20 cellular contexts compared by ENCODE assay signal in the genomic region with DNA sequence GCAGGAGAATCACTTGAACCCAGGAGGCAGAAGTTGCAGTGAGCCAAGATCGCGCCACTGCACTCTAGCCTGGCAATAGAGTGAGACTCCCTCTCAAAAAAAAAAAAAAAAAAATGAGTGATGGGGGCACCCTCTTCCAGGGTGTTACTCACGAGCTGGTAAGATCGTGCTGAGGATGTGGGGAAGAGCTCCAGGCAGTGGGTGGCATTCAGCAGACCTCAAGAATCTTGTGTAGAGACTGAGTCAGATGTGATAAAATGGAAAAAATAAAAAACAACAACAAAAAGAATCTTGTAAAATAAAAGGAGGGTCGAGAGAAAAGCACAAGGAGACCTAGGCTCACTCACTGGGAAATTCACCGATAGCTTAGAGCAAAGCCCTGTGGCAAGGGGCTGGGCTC. TPM values are rescaled to one million over a fixed set of nuclear protein-coding genes. Genes with fewer than 3 reads are reported as not detected.
A peak's percentile ranks its signal among the peaks of the same experiment; 100 is the strongest.
DNase-seq lines count a peak whose midpoint lies in the region.
"Had no signal": no experiment of that assay in that cellular context is flagged by ENCODE, and none has a peak within 500 bp of the region (broad histone marks: within the 10 kb centered on the region; RNA-seq: fewer than 3 reads in every experiment).

No MANE protein-coding gene starts in this region.

- no peak overlapping the region for H3K9ac ChIP-seq in skeletal muscle satellite cell (ENCODE audit: low read depth, low read length)

- H3K4me2 ChIP-seq in skeletal muscle satellite cell (ENCODE audit: low read length): peak overlapping the region; percentile 34

- no peaks in the 10 kb centered on the region for H3K9me3 ChIP-seq in skeletal muscle satellite cell (replicated peaks; ENCODE audit: low read length)
- H3K9me3 ChIP-seq: ascending aorta, BE2C, gastroesophageal sphincter, pancreas had no signal

- H3K4me3 ChIP-seq in skeletal muscle satellite cell (ENCODE audit: low read length): no peak overlapping the region
- H3K4me3 ChIP-seq: ascending aorta, gastroesophageal sphincter, pancreas had no signal

- no peaks in the 10 kb centered on the region for H3K27me3 Mint-ChIP-seq in activated T-helper 1 cell treated with anti-CD3 and anti-CD28 coated beads, Interleukin-12 subunit alpha, Interleukin-12 subunit beta, Interleukin-2, Interleukin-4 antibody, amounts not matched to agents 30 ng/mL and 10 ng/mL and 1 ng/mL, durations not matched to agents 14 hours and 24 hours and 36 hours (ENCODE audit: insufficient read depth)

- intact Hi-C loops in activated T-helper 1 cell treated with anti-CD3 and anti-CD28 coated beads, Interleukin-12 subunit alpha, Interleukin-12 subunit beta, Interleukin-2, Interleukin-4 antibody, amounts not matched to agents 30 ng/mL and 10 ng/mL and 1 ng/mL, durations not matched to agents 14 hours and 24 hours and 36 hours (cut with micrococcal nuclease): no loop called here

- H3K36me3 ChIP-seq in skeletal muscle satellite cell (ENCODE audit: insufficient read depth, low read length): peaks cover 8% of the 10 kb centered on the region
- H3K36me3 ChIP-seq: ascending aorta, BE2C, gastroesophageal sphincter, pancreas had no signal

- DNase-seq in GM04503 (ENCODE audit: low read depth): peak; percentile 37
- DNase-seq in T1000 (lab: John Stamatoyannopoulos, UW): peak; percentile 56
- peak; percentile 60 for DNase-seq in glomerular visceral epithelial cell (ENCODE audit: extremely low spot score)
- no peak for DNase-seq in nucleus accumbens (lab: John Stamatoyannopoulos, UW)
- DNase-seq in activated T-helper 1 cell treated with anti-CD3 and anti-CD28 coated beads, Interleukin-12 subunit alpha, Interleukin-12 subunit beta, Interleukin-2, Interleukin-4 antibody, amounts not matched to agents 30 ng/mL and 10 ng/mL and 1 ng/mL, durations not matched to agents 14 hours and 24 hours and 36 hours (ENCODE audit: low spot score): no peak
- DNase-seq in NCI-H345 treated with DMSO at 0.1 percent for 48 hours (lab: John Stamatoyannopoulos, UW; ENCODE audit: unreplicated experiment): no peak
- DNase-seq: activated CD4-positive, alpha-beta T cell treated with anti-CD3 and anti-CD28 coated beads, Interleukin-2, amount 50 U/mL, for 1 hour; activated naive CD4-positive, alpha-beta T cell; BE2C; cortex of kidney; GDM1; NCI-H187 treated with DMSO at 0.1 percent for 48 hours; NCI-H446; NK-92 treated with Interleukin-12 subunit alpha and Interleukin-12 subunit beta, amount 100 ng/mL, for 24 hours; SW 1271 had no signal

- no peaks in the 10 kb centered on the region for H3K4me1 Mint-ChIP-seq in activated T-helper 1 cell treated with anti-CD3 and anti-CD28 coated beads, Interleukin-12 subunit alpha, Interleukin-12 subunit beta, Interleukin-2, Interleukin-4 antibody, amounts not matched to agents 30 ng/mL and 10 ng/mL and 1 ng/mL, durations not matched to agents 14 hours and 24 hours and 36 hours (ENCODE audit: low read depth)

- H3K9me3 Mint-ChIP-seq in activated T-helper 1 cell treated with anti-CD3 and anti-CD28 coated beads, Interleukin-12 subunit alpha, Interleukin-12 subunit beta, Interleukin-2, Interleukin-4 antibody, amounts not matched to agents 30 ng/mL and 10 ng/mL and 1 ng/mL, durations not matched to agents 14 hours and 24 hours and 36 hours: no peaks in the 10 kb centered on the region

- peaks cover 36% of the 10 kb centered on the region for H3K4me1 ChIP-seq in skeletal muscle satellite cell (ENCODE audit: control insufficient read depth, insufficient read depth, low read length)
- H3K4me1 ChIP-seq: ascending aorta, BE2C had no signal

- H3K36me3 Mint-ChIP-seq in activated T-helper 1 cell treated with anti-CD3 and anti-CD28 coated beads, Interleukin-12 subunit alpha, Interleukin-12 subunit beta, Interleukin-2, Interleukin-4 antibody, amounts not matched to agents 30 ng/mL and 10 ng/mL and 1 ng/mL, durations not matched to agents 14 hours and 24 hours and 36 hours (ENCODE audit: low read depth): no peaks in the 10 kb centered on the region

- H3K4me3 Mint-ChIP-seq in activated T-helper 1 cell treated with anti-CD3 and anti-CD28 coated beads, Interleukin-12 subunit alpha, Interleukin-12 subunit beta, Interleukin-2, Interleukin-4 antibody, amounts not matched to agents 30 ng/mL and 10 ng/mL and 1 ng/mL, durations not matched to agents 14 hours and 24 hours and 36 hours: no peak overlapping the region

- H3K27ac Mint-ChIP-seq in activated T-helper 1 cell treated with anti-CD3 and anti-CD28 coated beads, Interleukin-12 subunit alpha, Interleukin-12 subunit beta, Interleukin-2, Interleukin-4 antibody, amounts not matched to agents 30 ng/mL and 10 ng/mL and 1 ng/mL, durations not matched to agents 14 hours and 24 hours and 36 hours: no peak overlapping the region

- H3K27me3 ChIP-seq in skeletal muscle satellite cell (ENCODE audit: control insufficient read depth, insufficient read depth, low read length): no peaks in the 10 kb centered on the region
- H3K27me3 ChIP-seq: ascending aorta, BE2C, gastroesophageal sphincter, pancreas had no signal

RNA-seq across cellular contexts. Expression of gene EPHA2, which starts 38.5 kb away (rescaled TPM):
- 8.3 and 8.4 TPM in 2 replicates for total RNA-seq in skeletal muscle satellite cell (2012; rRNA removed)
- not detected in 2 replicates for total RNA-seq in activated T-helper 1 cell treated with anti-CD3 and anti-CD28 coated beads, Interleukin-12 subunit alpha, Interleukin-12 subunit beta, Interleukin-2, Interleukin-4 antibody, amounts not matched to agents 30 ng/mL and 10 ng/mL and 1 ng/mL, durations not matched to agents 14 hours and 24 hours and 36 hours

RNA-seq across cellular contexts. Expression of gene FAM131C, which starts 43.9 kb away (rescaled TPM):
- 0.51 TPM in 1 of 2 replicates, not detected in the other for total RNA-seq in skeletal muscle satellite cell (2012; rRNA removed)
- 0.56 and 0.57 TPM in 2 replicates for total RNA-seq in activated T-helper 1 cell treated with anti-CD3 and anti-CD28 coated beads, Interleukin-12 subunit alpha, Interleukin-12 subunit beta, Interleukin-2, Interleukin-4 antibody, amounts not matched to agents 30 ng/mL and 10 ng/mL and 1 ng/mL, durations not matched to agents 14 hours and 24 hours and 36 hours
- total RNA-seq: gastroesophageal sphincter, left lobe of liver had no signal

Comparison
In these comparisons a context has a peak if more than half of its experiments do, and no peak if none do; other contexts are left out.
1. DNase-seq: peak in GM04503 (single experiment), T1000 (single experiment) and glomerular visceral epithelial cell (single experiment); none in nucleus accumbens (0 of 56), activated T-helper 1 cell treated with anti-CD3 and anti-CD28 coated beads, Interleukin-12 subunit alpha, Interleukin-12 subunit beta, Interleukin-2, Interleukin-4 antibody, amounts not matched to agents 30 ng/mL and 10 ng/mL and 1 ng/mL, durations not matched to agents 14 hours and 24 hours and 36 hours (single experiment) and NCI-H345 treated with DMSO at 0.1 percent for 48 hours (single experiment).